Comparison of ENCODE assay signal across 8 cellular contexts in genomic region chr4:7070729-7071511, GRCh38. TPM values are rescaled to one million over a fixed set of nuclear protein-coding genes. Genes with fewer than 3 reads are reported as not detected.
A peak's percentile ranks its signal among the peaks of the same experiment; 100 is the strongest.
DNase-seq lines count a peak whose midpoint lies in the region; ATAC-seq and TF ChIP-seq lines count a peak whose summit lies in the region.

No MANE protein-coding gene starts in this region.

- DNase-seq in A673 (ENCODE audit: low spot score) = peak; percentile 75
- peak; percentile 76 for DNase-seq in NCI-H526 treated with DMSO at 0.1 percent for 48 hours (lab: John Stamatoyannopoulos, UW)
- peak; percentile 89 for DNase-seq in activated CD4-positive, alpha-beta T cell treated with anti-CD3 and anti-CD28 coated beads, Interleukin-2, amount 10 ng/mL, durations not matched to agents 7 days and 5 days
- DNase-seq in coronary artery (ENCODE audit: low spot score) = peak; percentile 85
- DNase-seq in lower leg skin (ENCODE audit: low spot score in 2 of 2) = peak; percentile 85 to 96
- DNase-seq in stimulated activated CD8-positive, alpha-beta memory T cell treated with anti-CD3 and anti-CD28 coated beads, Interleukin-12 subunit alpha, Interleukin-12 subunit beta, amount 100 ng/mL, for 1 hour (ENCODE audit: low read depth) = peak; percentile 81

- no peaks in the 10 kb centered on the region for H3K9me3 Mint-ChIP-seq in activated CD4-positive, alpha-beta T cell treated with anti-CD3 and anti-CD28 coated beads, Interleukin-2, amount 10 ng/mL, durations not matched to agents 7 days and 5 days

- H3K4me1 ChIP-seq in A673 (ENCODE audit: insufficient read depth, low read length, poor library complexity, severe bottlenecking) = peaks cover 6% of the 10 kb centered on the region

- H3K27me3 ChIP-seq in A673 (replicated peaks; ENCODE audit: insufficient read depth, low read depth, low read length, poor library complexity) = no peaks in the 10 kb centered on the region

- TF ChIP-seq CTCF in A673 (conservative IDR thresholded peaks at IDR 0.05; ENCODE audit: low read depth, low read length) = peak; percentile 96
- peak; percentile 99 for TF ChIP-seq CTCF in coronary artery (IDR thresholded peaks at IDR 0.05)
- peak in 1 of 3 donors; percentile 95 for TF ChIP-seq CTCF in lower leg skin (IDR thresholded peaks at IDR 0.05)

- H3K27ac ChIP-seq in A673 (ENCODE audit: low read depth, low read length, poor library complexity, severe bottlenecking) (no peak overlapping the region), coronary artery (no peak overlapping the region)

- POLR2A ChIA-PET in A673 (lab: Charles Lee; ENCODE audit: low non-redundant PET) = no interaction called here
- POLR2A ChIA-PET in activated CD4-positive, alpha-beta T cell treated with anti-CD3 and anti-CD28 coated beads, Interleukin-2, amount 10 ng/mL, durations not matched to agents 7 days and 5 days (lab: Charles Lee) = no interaction called here

- no peaks in the 10 kb centered on the region for H3K36me3 ChIP-seq in A673 (ENCODE audit: insufficient read depth, low read length, poor library complexity, severe bottlenecking)

- peak overlapping the region; percentile 77 for H3K27ac Mint-ChIP-seq in activated CD4-positive, alpha-beta T cell treated with anti-CD3 and anti-CD28 coated beads, Interleukin-2, amount 10 ng/mL, durations not matched to agents 7 days and 5 days

- peak; percentile 17 for ATAC-seq in GM18505 (IDR thresholded peaks at IDR 0.05; ENCODE audit: unreplicated experiment)
- ATAC-seq in HG03342 (IDR thresholded peaks at IDR 0.05; ENCODE audit: unreplicated experiment) = peak; percentile 31

- BruUV-seq in A673 (replicated peaks; lab: Mats Ljungman, UMichigan) = no TSS peak

- H3K4me3 ChIP-seq in A673 (ENCODE audit: low read depth, low read length, poor library complexity, severe bottlenecking) (no peak overlapping the region), coronary artery (no peak overlapping the region), lower leg skin (ENCODE audit: low read depth, poor library complexity, severe bottlenecking) (no peak overlapping the region)

- H3K4me3 Mint-ChIP-seq in activated CD4-positive, alpha-beta T cell treated with anti-CD3 and anti-CD28 coated beads, Interleukin-2, amount 10 ng/mL, durations not matched to agents 7 days and 5 days = peak overlapping the region; percentile 33

- CTCF ChIA-PET in A673 (lab: Charles Lee) = interaction anchor here (0.6 kb wide), 3 partner anchors 27 to 1056 kb away, joined by 3 to 4 read pairs (median 3); no protein-coding TSS in a partner anchor
- CTCF ChIA-PET in activated CD4-positive, alpha-beta T cell treated with anti-CD3 and anti-CD28 coated beads, Interleukin-2, amount 10 ng/mL, durations not matched to agents 7 days and 5 days (lab: Charles Lee) = interaction anchor here (0.6 to 13.8 kb wide), 22 partner anchors 9 to 412 kb away, joined by 3 to 128 read pairs (median 4); partner anchors contain the start of genes BLOC1S4 and TADA2B

- H3K27me3 Mint-ChIP-seq in activated CD4-positive, alpha-beta T cell treated with anti-CD3 and anti-CD28 coated beads, Interleukin-2, amount 10 ng/mL, durations not matched to agents 7 days and 5 days = peaks cover 11% of the 10 kb centered on the region

- 40 to 41% methylated on average over 23 of the region's 23 CpGs for WGBS in lower leg skin, 2 donors

- peaks cover 33% of the 10 kb centered on the region for H3K4me1 Mint-ChIP-seq in activated CD4-positive, alpha-beta T cell treated with anti-CD3 and anti-CD28 coated beads, Interleukin-2, amount 10 ng/mL, durations not matched to agents 7 days and 5 days

- intact Hi-C loops in A673 (cut with micrococcal nuclease; ENCODE audit: unreplicated experiment) = loop anchor here (2.0 to 10.0 kb wide), 2 partner anchors 166 to 350 kb away; partner anchors contain the start of gene TBC1D14
- intact Hi-C loops in lower leg skin (cut with DNase I; ENCODE audit: low total_unique reads) = loop anchor here (10.0 kb wide), 2 partner anchors 166 to 346 kb away; partner anchors contain the start of gene TBC1D14

- no peak for TF ChIP-seq POLR2A in GM18505 (IDR thresholded peaks at IDR 0.05; ENCODE audit: borderline replicate concordance, extremely low read depth, insufficient read depth, insufficient read length)
- no peak for TF ChIP-seq POLR2A in lower leg skin (IDR thresholded peaks at IDR 0.05)

- peaks cover 9% of the 10 kb centered on the region for H3K36me3 Mint-ChIP-seq in activated CD4-positive, alpha-beta T cell treated with anti-CD3 and anti-CD28 coated beads, Interleukin-2, amount 10 ng/mL, durations not matched to agents 7 days and 5 days (ENCODE audit: low read depth)

- no peaks in the 10 kb centered on the region for H3K9me3 ChIP-seq in A673 (ENCODE audit: low read depth, low read length, poor library complexity, severe bottlenecking)

RNA-seq across cellular contexts. Expression of gene GRPEL1, which starts 3.1 kb away (rescaled TPM):
- total RNA-seq in A673 (2021) (70.1 and 78.2 TPM in 2 replicates), lower leg skin (10 to 100 TPM; 20.8 to 24.0 (median 21.6) TPM)
- 10 to 100 TPM; 34.8 to 35.4 TPM for total RNA-seq in activated CD4-positive, alpha-beta T cell treated with anti-CD3 and anti-CD28 coated beads, Interleukin-2, amount 10 ng/mL, durations not matched to agents 7 days and 5 days

RNA-seq across cellular contexts. Expression of gene TADA2B, which starts 27.7 kb away (rescaled TPM):
- 15.2 and 15.4 TPM in 2 replicates for total RNA-seq in A673 (2021)
- total RNA-seq in activated CD4-positive, alpha-beta T cell treated with anti-CD3 and anti-CD28 coated beads, Interleukin-2, amount 10 ng/mL, durations not matched to agents 7 days and 5 days = 10 to 100 TPM; 25.5 to 26.1 TPM
- total RNA-seq in lower leg skin = 10 to 100 TPM; 26.2 to 30.0 (median 27.2) TPM
